Comparison of ENCODE assay signal across 26 cellular contexts in genomic region chr17:63568563-63568962, GRCh38. TPM values are rescaled to one million over a fixed set of nuclear protein-coding genes. Genes with fewer than 3 reads are reported as not detected.
"Had no signal": no experiment of that assay in that cellular context is flagged by ENCODE, and none has a peak within 500 bp of the region (broad histone marks: within the 10 kb centered on the region; RNA-seq: fewer than 3 reads in every experiment).

No MANE protein-coding gene starts in this region.

- H3K9me3 ChIP-seq: left ventricle myocardium inferior, stomach, suprapubic skin, tibial nerve, uterus had no signal

- H3K27ac Mint-ChIP-seq: activated B cell treated with CpG ODN at 0.5 μM for 24 hours; activated CD4-positive, alpha-beta T cell treated with anti-CD3 and anti-CD28 coated beads for 36 hours; activated naive CD8-positive, alpha-beta T cell treated with anti-CD3 and anti-CD28 coated beads, Interleukin-2, amount 10 ng/mL, durations not matched to agents 7 days and 5 days; stimulated activated memory B cell treated with anti-CD40 and anti-IgM and Interleukin-4, amounts not matched to agents 10 μg/mL and 1 μg/mL and 100 μg/mL, for 72 hours had no signal

- H3K9me3 Mint-ChIP-seq: activated B cell treated with CpG ODN at 0.5 μM for 24 hours; activated naive CD8-positive, alpha-beta T cell treated with anti-CD3 and anti-CD28 coated beads, Interleukin-2, amount 10 ng/mL, durations not matched to agents 7 days and 5 days; immature natural killer cell; stimulated activated memory B cell treated with anti-CD40 and anti-IgM and Interleukin-4, amounts not matched to agents 10 μg/mL and 1 μg/mL and 100 μg/mL, for 72 hours had no signal

- H3K4me3 Mint-ChIP-seq: activated B cell treated with CpG ODN at 0.5 μM for 24 hours; activated CD4-positive, alpha-beta T cell treated with anti-CD3 and anti-CD28 coated beads for 36 hours; activated naive CD8-positive, alpha-beta T cell treated with anti-CD3 and anti-CD28 coated beads, Interleukin-2, amount 10 ng/mL, durations not matched to agents 7 days and 5 days; immature natural killer cell; stimulated activated memory B cell treated with anti-CD40 and anti-IgM and Interleukin-4, amounts not matched to agents 10 μg/mL and 1 μg/mL and 100 μg/mL, for 72 hours had no signal

- H3K27me3 Mint-ChIP-seq: activated B cell treated with CpG ODN at 0.5 μM for 24 hours; activated CD4-positive, alpha-beta T cell treated with anti-CD3 and anti-CD28 coated beads for 36 hours; activated naive CD8-positive, alpha-beta T cell treated with anti-CD3 and anti-CD28 coated beads, Interleukin-2, amount 10 ng/mL, durations not matched to agents 7 days and 5 days; stimulated activated memory B cell treated with anti-CD40 and anti-IgM and Interleukin-4, amounts not matched to agents 10 μg/mL and 1 μg/mL and 100 μg/mL, for 72 hours had no signal

- H3K4me3 ChIP-seq: left ventricle myocardium inferior, stomach, suprapubic skin, tibial nerve, uterus had no signal

- H3K4me1 ChIP-seq: suprapubic skin had no signal

- ATAC-seq: activated CD4-positive, alpha-beta T cell treated with anti-CD3 and anti-CD28 coated beads for 36 hours; sciatic nerve; stimulated activated memory B cell treated with anti-CD40 and anti-IgM and Interleukin-4, amounts not matched to agents 10 μg/mL and 1 μg/mL and 100 μg/mL, for 72 hours had no signal

- H3K36me3 ChIP-seq: left ventricle myocardium inferior, suprapubic skin, uterus had no signal

- DNase-seq: activated B cell treated with CpG ODN at 0.5 μM for 24 hours; activated CD4-positive, alpha-beta T cell treated with anti-CD3 and anti-CD28 coated beads for 36 hours; activated CD4-positive, alpha-beta T cell treated with anti-CD3 and anti-CD28 coated beads, Interleukin-2, amount 50 U/mL, for 4 hours; activated CD8-positive, alpha-beta memory T cell treated with anti-CD3 and anti-CD28 coated beads for 24 hours; activated CD8-positive, alpha-beta memory T cell treated with anti-CD3 and anti-CD28 coated beads, Interleukin-2, amount 50 U/mL, for 4 hours; activated naive CD4-positive, alpha-beta T cell treated with Interleukin-2 at 50 U/mL for 16 hours; activated naive CD8-positive, alpha-beta T cell treated with anti-CD3 and anti-CD28 coated beads, Interleukin-2, amount 10 ng/mL, durations not matched to agents 7 days and 5 days; activated T-cell treated with anti-CD3 and anti-CD28 coated beads, Interleukin-2, amount 50 U/mL, for 48 hours; amygdala; cortex of kidney; immature natural killer cell; kidney glomerular epithelial cell; left ventricle myocardium inferior; midbrain; nucleus accumbens; small intestine; stimulated activated CD4-positive, alpha-beta T cell treated with anti-CD3 and anti-CD28 coated beads, Interleukin-2, amount 100 ng/mL, for 24 hours; stomach; T-helper 1 cell; T-helper 9 cell; uterus had no signal

- H3K36me3 Mint-ChIP-seq: immature natural killer cell had no signal

RNA-seq across cellular contexts. Expression of gene KCNH6, which starts 45.4 kb away (rescaled TPM):
- total RNA-seq: activated B cell treated with CpG ODN at 0.5 μM for 24 hours; activated CD4-positive, alpha-beta T cell treated with anti-CD3 and anti-CD28 coated beads for 36 hours; activated naive CD8-positive, alpha-beta T cell treated with anti-CD3 and anti-CD28 coated beads, Interleukin-2, amount 10 ng/mL, durations not matched to agents 7 days and 5 days; epithelial cell of proximal tubule; left ventricle myocardium inferior; sciatic nerve; suprapubic skin; tibial nerve; uterus had no signal
